16 cellular contexts compared by ENCODE assay signal in genomic region chr11:113670149-113670829, GRCh38.
"Had no signal": no experiment of that assay in that cellular context is flagged by ENCODE, and none has a peak within 500 bp of the region (broad histone marks: within the 10 kb centered on the region; RNA-seq: fewer than 3 reads in every experiment).

No MANE protein-coding gene starts in this region.

- H3K27me3 ChIP-seq: colonic mucosa, gastroesophageal sphincter had no signal

- DNase-seq: activated CD8-positive, alpha-beta T cell treated with anti-CD3 and anti-CD28 coated beads for 36 hours; activated naive CD4-positive, alpha-beta T cell treated with Interleukin-2 at 50 U/mL for 16 hours; activated naive CD8-positive, alpha-beta T cell treated with anti-CD3 and anti-CD28 coated beads, Interleukin-2, amount 50 U/mL, for 24 hours; colonic mucosa; hippocampal formation; mucosa of descending colon; natural killer cell; nucleus accumbens; stimulated activated CD4-positive, alpha-beta T cell treated with anti-CD3 and anti-CD28 coated beads, Interleukin-12 subunit alpha, Interleukin-12 subunit beta, amount 100 ng/mL, for 4 hours; stimulated activated naive CD4-positive, alpha-beta T cell treated with Interleukin-2 at 50 U/mL for 16 hours; SW 1271; trophoblast cell had no signal

- H3K27ac Mint-ChIP-seq: activated CD8-positive, alpha-beta T cell treated with anti-CD3 and anti-CD28 coated beads for 36 hours; activated naive CD8-positive, alpha-beta T cell treated with anti-CD3 and anti-CD28 coated beads, Interleukin-2, amount 50 U/mL, for 24 hours; natural killer cell had no signal

- H3K27ac ChIP-seq: colonic mucosa, gastroesophageal sphincter had no signal

- H3K4me1 ChIP-seq: gastroesophageal sphincter had no signal

- FAIRE-seq: endothelial cell of umbilical vein had no signal

- H3K9me3 ChIP-seq: colonic mucosa had no signal

- H3K4me3 Mint-ChIP-seq: activated CD8-positive, alpha-beta T cell treated with anti-CD3 and anti-CD28 coated beads for 36 hours; activated naive CD8-positive, alpha-beta T cell treated with anti-CD3 and anti-CD28 coated beads, Interleukin-2, amount 50 U/mL, for 24 hours; natural killer cell had no signal

- ATAC-seq: activated CD8-positive, alpha-beta T cell treated with anti-CD3 and anti-CD28 coated beads for 36 hours; activated naive CD8-positive, alpha-beta T cell treated with anti-CD3 and anti-CD28 coated beads, Interleukin-2, amount 50 U/mL, for 24 hours; gastroesophageal sphincter; mucosa of descending colon; natural killer cell; sciatic nerve had no signal

- H3K4me3 ChIP-seq: colonic mucosa, gastroesophageal sphincter, lung, mucosa of descending colon had no signal

- H3K36me3 ChIP-seq: colonic mucosa, gastroesophageal sphincter had no signal

- H3K4me1 Mint-ChIP-seq: natural killer cell had no signal
